In genomic region chr21:14773777-14774345, GRCh38 we compare ENCODE assay signal across 8 cellular contexts.
DNase-seq lines count a peak whose midpoint lies in the region; ATAC-seq and TF ChIP-seq lines count a peak whose summit lies in the region.

No MANE protein-coding gene starts in this region.

- intact Hi-C loops in left colon (cut with DNase I, micrococcal nuclease): loop anchor here in 1 of 2 donors (10.0 kb wide), 1 partner anchor 59 kb away; no protein-coding TSS in a partner anchor
- intact Hi-C loops in vagina (cut with DNase I): no loop called here

- H3K27ac ChIP-seq in vagina: no peak overlapping the region

- ATAC-seq in HG03432 (IDR thresholded peaks at IDR 0.05; ENCODE audit: unreplicated experiment): peak; percentile 55
- peak in 1 of 4 experiments; percentile 62 for ATAC-seq in T-cell (replicated peaks in 1 of 4)
- ATAC-seq in left colon: peak; percentile 91

- H3K4me1 Mint-ChIP-seq in T-cell: no peaks in the 10 kb centered on the region

- peaks cover 0 to 4% of the 10 kb centered on the region in 2 donors for H3K27me3 Mint-ChIP-seq in T-cell

- peaks cover 6% of the 10 kb centered on the region for H3K36me3 Mint-ChIP-seq in T-cell

- no peaks in the 10 kb centered on the region for H3K27me3 ChIP-seq in vagina

- peak in 1 of 3 experiments; percentile 30 for TF ChIP-seq CTCF in vagina (IDR thresholded peaks at IDR 0.05)

- no peak overlapping the region for H3K4me3 ChIP-seq in vagina

- H3K4me3 Mint-ChIP-seq in T-cell: no peak overlapping the region

- H3K27ac Mint-ChIP-seq in T-cell: no peak overlapping the region

- DNase-seq in CD1c-positive myeloid dendritic cell (ENCODE audit: extremely low spot score) (peak; percentile 67), T-cell (peak in 31 of 34 experiments; percentile 4 to 55 (median 29)), amniotic epithelial cell (ENCODE audit: low read depth) (peak; percentile 1), left colon (peak; percentile 50 to 87), vagina (ENCODE audit: extremely low spot score in 2 of 2) (no peak), NCI-H2107 treated with DMSO at 0.1 percent for 48 hours (lab: John Stamatoyannopoulos, UW; ENCODE audit: unreplicated experiment) (no peak)
- DNase-seq in stimulated activated CD8-positive, alpha-beta memory T cell treated with anti-CD3 and anti-CD28 coated beads, Interleukin-15, amount 100 ng/mL, for 24 hours (ENCODE audit: low read depth): peak; percentile 9

- no peaks in the 10 kb centered on the region for H3K36me3 ChIP-seq in vagina

- no peaks in the 10 kb centered on the region for H3K4me1 ChIP-seq in vagina

- POLR2A ChIA-PET in T-cell (lab: Charles Lee): no interaction called here

- CTCF ChIA-PET in T-cell (lab: Charles Lee): interaction anchor here in 1 of 2 donors (1.1 to 1.4 kb wide), 2 partner anchors 11 to 36 kb away, joined by 3 to 6 read pairs; no protein-coding TSS in a partner anchor

- H3K9me3 Mint-ChIP-seq in T-cell: no peaks in the 10 kb centered on the region

- no peaks in the 10 kb centered on the region for H3K9me3 ChIP-seq in vagina

- no peak for TF ChIP-seq POLR2A in vagina (IDR thresholded peaks at IDR 0.05)

Comparison
In these comparisons a context has a peak if more than half of its experiments do, and no peak if none do; other contexts are left out.
1. DNase-seq: peak in CD1c-positive myeloid dendritic cell (single experiment), T-cell (31 of 34), amniotic epithelial cell (single experiment), left colon (2 of 2) and stimulated activated CD8-positive, alpha-beta memory T cell treated with anti-CD3 and anti-CD28 coated beads, Interleukin-15, amount 100 ng/mL, for 24 hours (single experiment); none in vagina (0 of 2) and NCI-H2107 treated with DMSO at 0.1 percent for 48 hours (single experiment).